8 cellular contexts compared by ENCODE assay signal in the genomic region with DNA sequence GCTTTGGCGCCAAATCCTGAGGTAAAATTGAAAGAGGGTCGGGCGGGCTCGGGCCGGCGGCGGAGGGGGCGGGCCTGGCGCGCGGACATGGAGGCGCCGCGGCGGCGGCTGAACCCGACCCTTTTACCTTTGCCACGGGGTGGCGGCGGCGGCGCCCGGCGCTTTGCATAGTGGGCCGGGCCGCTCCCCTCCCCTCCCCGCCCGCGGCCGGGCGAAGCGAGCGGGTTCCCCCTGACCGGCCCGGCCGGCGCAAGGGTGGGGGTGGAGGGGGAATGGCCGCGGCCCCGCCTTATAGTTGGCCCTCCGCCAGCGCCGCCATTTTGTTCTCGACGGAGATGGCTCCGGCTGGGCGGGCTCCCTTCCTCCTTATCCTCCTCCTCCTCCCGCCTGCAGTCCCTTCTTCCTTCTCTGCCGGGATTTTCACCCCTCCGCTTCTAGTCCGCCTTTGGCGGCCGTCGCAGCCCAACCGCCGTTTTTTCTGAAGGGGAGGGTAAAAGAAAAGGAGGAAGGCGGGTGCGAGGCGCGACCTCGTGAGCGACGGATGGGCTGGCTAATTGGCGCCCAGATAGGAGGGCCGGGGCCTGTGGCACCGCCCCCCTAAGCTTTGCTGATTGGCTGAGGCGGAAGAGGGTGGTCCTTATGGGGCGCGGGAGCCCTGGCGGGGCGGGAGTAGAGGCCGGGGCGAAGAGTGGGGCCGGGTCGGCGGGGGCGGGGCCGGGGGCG. TPM values are rescaled to one million over a fixed set of nuclear protein-coding genes. Genes with fewer than 3 reads are reported as not detected.
DNase-seq lines count a peak whose midpoint lies in the region; ATAC-seq and TF ChIP-seq lines count a peak whose summit lies in the region.

No MANE protein-coding gene starts in this region.

- H3K27me3 ChIP-seq in thymus (ENCODE audit: control insufficient read depth, insufficient read depth), result no peaks in the 10 kb centered on the region

- WGBS in thymus, result under 1% methylated on average over 79 of the region's 79 CpGs

- H3K4me1 Mint-ChIP-seq in activated naive CD8-positive, alpha-beta T cell treated with anti-CD3 and anti-CD28 coated beads, Interleukin-2, amount 10 ng/mL, durations not matched to agents 7 days and 5 days, result peaks cover 35% of the 10 kb centered on the region
- H3K4me1 Mint-ChIP-seq in osteocyte (ENCODE audit: unreplicated experiment), result peaks cover 27% of the 10 kb centered on the region

- H3K27ac ChIP-seq in thymus (ENCODE audit: low read depth), result peak overlapping the region; percentile 99

- DNase-seq in GM12864 (ENCODE audit: low read depth), result peak; percentile 86
- peak; percentile 81 for DNase-seq in NCI-H1105 treated with DMSO at 0.1 percent for 48 hours (lab: John Stamatoyannopoulos, UW)
- DNase-seq in SKM-1 treated with dmso at 0.1 percent for 144 hours (lab: John Stamatoyannopoulos, UW; ENCODE audit: unreplicated experiment), result peak; percentile 92
- DNase-seq in activated naive CD8-positive, alpha-beta T cell treated with anti-CD3 and anti-CD28 coated beads, Interleukin-2, amount 10 ng/mL, durations not matched to agents 7 days and 5 days, result peak; percentile 96
- DNase-seq in head of caudate nucleus, result peak; percentile 95 to 100 (median 99)
- DNase-seq in osteocyte (ENCODE audit: extremely low spot score, unreplicated experiment), result peak; percentile 99

- H3K27ac Mint-ChIP-seq in activated naive CD8-positive, alpha-beta T cell treated with anti-CD3 and anti-CD28 coated beads, Interleukin-2, amount 10 ng/mL, durations not matched to agents 7 days and 5 days, result peak overlapping the region; percentile 99
- peak overlapping the region; percentile 100 for H3K27ac Mint-ChIP-seq in osteocyte (ENCODE audit: unreplicated experiment)

- no peaks in the 10 kb centered on the region for H3K9me3 ChIP-seq in thymus (ENCODE audit: control insufficient read depth)

- H3K9me3 Mint-ChIP-seq in activated naive CD8-positive, alpha-beta T cell treated with anti-CD3 and anti-CD28 coated beads, Interleukin-2, amount 10 ng/mL, durations not matched to agents 7 days and 5 days, result no peaks in the 10 kb centered on the region
- H3K9me3 Mint-ChIP-seq in osteocyte (ENCODE audit: unreplicated experiment), result no peaks in the 10 kb centered on the region

- peaks cover 23% of the 10 kb centered on the region for H3K36me3 Mint-ChIP-seq in activated naive CD8-positive, alpha-beta T cell treated with anti-CD3 and anti-CD28 coated beads, Interleukin-2, amount 10 ng/mL, durations not matched to agents 7 days and 5 days
- H3K36me3 Mint-ChIP-seq in osteocyte (ENCODE audit: unreplicated experiment), result peaks cover 8% of the 10 kb centered on the region

- peaks cover 15% of the 10 kb centered on the region for H3K36me3 ChIP-seq in thymus (ENCODE audit: control insufficient read depth, insufficient read depth)

- intact Hi-C loops in head of caudate nucleus (cut with DNase I), result loop anchor here (5.0 to 10.0 kb wide), 3 partner anchors 117 to 293 kb away; partner anchors contain the start of genes CCDC174, MRPS25 and RBSN

- POLR2A ChIA-PET in activated naive CD8-positive, alpha-beta T cell treated with anti-CD3 and anti-CD28 coated beads, Interleukin-2, amount 10 ng/mL, durations not matched to agents 7 days and 5 days (lab: Charles Lee), result interaction anchor here (1.0 to 1.4 kb wide), 6 partner anchors 8 to 297 kb away, joined by 3 to 13 read pairs (median 6); partner anchors contain the start of genes CCDC174 and RBSN

- no peaks in the 10 kb centered on the region for H3K27me3 Mint-ChIP-seq in activated naive CD8-positive, alpha-beta T cell treated with anti-CD3 and anti-CD28 coated beads, Interleukin-2, amount 10 ng/mL, durations not matched to agents 7 days and 5 days
- no peaks in the 10 kb centered on the region for H3K27me3 Mint-ChIP-seq in osteocyte (ENCODE audit: unreplicated experiment)

- peak overlapping the region; percentile 100 for H3K4me3 Mint-ChIP-seq in activated naive CD8-positive, alpha-beta T cell treated with anti-CD3 and anti-CD28 coated beads, Interleukin-2, amount 10 ng/mL, durations not matched to agents 7 days and 5 days
- H3K4me3 Mint-ChIP-seq in osteocyte (ENCODE audit: unreplicated experiment), result peak overlapping the region; percentile 99

- peak overlapping the region; percentile 83 for H3K4me3 ChIP-seq in GM12864 (ENCODE audit: low read depth, low read length)
- H3K4me3 ChIP-seq in thymus (ENCODE audit: low read length), result peak overlapping the region; percentile 98

- peak; percentile 85 for ATAC-seq in HG02678 (IDR thresholded peaks at IDR 0.05; ENCODE audit: unreplicated experiment)
- ATAC-seq in activated naive CD8-positive, alpha-beta T cell treated with anti-CD3 and anti-CD28 coated beads, Interleukin-2, amount 10 ng/mL, durations not matched to agents 7 days and 5 days (ENCODE audit: low read depth), result peak; percentile 88

- TF ChIP-seq CTCF in GM12864 (IDR thresholded peaks at IDR 0.05; ENCODE audit: low read depth, low read length, missing control alignments) (no peak), osteocyte (IDR thresholded peaks at IDR 0.05) (no peak)

- H3K4me1 ChIP-seq in thymus (ENCODE audit: control insufficient read depth, insufficient read depth, low read length), result peaks cover 6% of the 10 kb centered on the region

RNA-seq across cellular contexts. Expression of gene NR2C2, which starts 0.7 kb away (rescaled TPM):
- 10 to 100 TPM; 79.7 to 79.8 TPM for total RNA-seq in activated naive CD8-positive, alpha-beta T cell treated with anti-CD3 and anti-CD28 coated beads, Interleukin-2, amount 10 ng/mL, durations not matched to agents 7 days and 5 days
- 48.3 and 54.6 TPM in 2 replicates for total RNA-seq in osteocyte
- polyA plus RNA-seq in thymus, result 18.7 TPM

Comparison
In these comparisons a context has a peak if more than half of its experiments do, and no peak if none do; other contexts are left out.
1. Peak in every context shown above with its lines: DNase-seq, ATAC-seq, H3K4me3 ChIP-seq and H3K27ac ChIP-seq.